11 cellular contexts compared by ENCODE assay signal in genomic region chr9:107707419-107707837, GRCh38.
DNase-seq lines count a peak whose midpoint lies in the region; ATAC-seq and TF ChIP-seq lines count a peak whose summit lies in the region.
"Had no signal": no experiment of that assay in that cellular context is flagged by ENCODE, and none has a peak within 500 bp of the region (broad histone marks: within the 10 kb centered on the region; RNA-seq: fewer than 3 reads in every experiment).

No MANE protein-coding gene starts in this region.

- intact Hi-C loops in right lobe of liver (cut with DNase I) = no loop called here

- H3K27me3 ChIP-seq in right lobe of liver = no peaks in the 10 kb centered on the region

- no peak overlapping the region for H3K4me3 ChIP-seq in foreskin fibroblast (ENCODE audit: low read depth in 1 of 2, low read length in 2 of 2)
- no peak overlapping the region for H3K4me3 ChIP-seq in right lobe of liver

- 47% methylated on average over 5 of the region's 6 CpGs for WGBS in right lobe of liver (ENCODE audit: insufficient coverage, low coverage, low lambda C conversion rate, missing lambda C conversion rate)

- TF ChIP-seq CTCF in foreskin fibroblast (IDR thresholded peaks at IDR 0.05; ENCODE audit: low read depth, low read length) (no peak), right lobe of liver (IDR thresholded peaks at IDR 0.05) (no peak)

- peak; percentile 95 for DNase-seq in HCEC 1CT
- peak; percentile 59 to 87 for DNase-seq in SW 1271 (lab: John Stamatoyannopoulos, UW)
- peak; percentile 99 for DNase-seq in foreskin fibroblast
- peak; percentile 58 for DNase-seq in smooth muscle cell of the brain vasculature (ENCODE audit: low read depth, low spot score)
- no peak for DNase-seq in right lobe of liver
- DNase-seq in DMS79 (lab: John Stamatoyannopoulos, UW) = no peak
- DNase-seq in SIG-M5 treated with dmso at 0.1 percent for 504 hours (lab: John Stamatoyannopoulos, UW; ENCODE audit: unreplicated experiment) = no peak
- DNase-seq: activated naive CD8-positive, alpha-beta T cell treated with anti-CD3 and anti-CD28 coated beads, Interleukin-2, amount 50 U/mL, for 24 hours; NCI-H2029 treated with DMSO at 0.1 percent for 48 hours; T-helper 9 cell had no signal

- no peak for TF ChIP-seq POLR2A in right lobe of liver (IDR thresholded peaks at IDR 0.05)

- no peak for ATAC-seq in right lobe of liver
- ATAC-seq: activated naive CD8-positive, alpha-beta T cell treated with anti-CD3 and anti-CD28 coated beads, Interleukin-2, amount 50 U/mL, for 24 hours; stimulated activated memory B cell treated with anti-CD40 and anti-IgM and Interleukin-4, amounts not matched to agents 10 μg/mL and 1 μg/mL and 100 μg/mL, for 72 hours had no signal

- H3K36me3 ChIP-seq in right lobe of liver = no peaks in the 10 kb centered on the region

- H3K9me3 ChIP-seq in right lobe of liver = no peaks in the 10 kb centered on the region

- no peaks in the 10 kb centered on the region for H3K4me1 ChIP-seq in right lobe of liver

- no peak overlapping the region for H3K27ac ChIP-seq in right lobe of liver

Comparison
In these comparisons a context has a peak if more than half of its experiments do, and no peak if none do; other contexts are left out.
1. DNase-seq: peak in HCEC 1CT (single experiment), SW 1271 (2 of 2), foreskin fibroblast (2 of 2) and smooth muscle cell of the brain vasculature (single experiment); none in right lobe of liver (0 of 3), DMS79 (single experiment) and SIG-M5 treated with dmso at 0.1 percent for 504 hours (single experiment).